ENCODE assay signal across 23 cellular contexts in genomic region chr3:24595801-24596200, GRCh38.
A peak's percentile ranks its signal among the peaks of the same experiment; 100 is the strongest.
DNase-seq lines count a peak whose midpoint lies in the region; ATAC-seq and TF ChIP-seq lines count a peak whose summit lies in the region.
"Had no signal": no experiment of that assay in that cellular context is flagged by ENCODE, and none has a peak within 500 bp of the region (broad histone marks: within the 10 kb centered on the region; RNA-seq: fewer than 3 reads in every experiment).

No MANE protein-coding gene starts in this region.

- no peak for ATAC-seq in HG02870 (IDR thresholded peaks at IDR 0.05; ENCODE audit: unreplicated experiment)
- ATAC-seq: left lobe of liver, SK-N-SH treated with all-trans-retinoic acid at 6 μM for 48 hours had no signal

- no peak overlapping the region for H4K8ac ChIP-seq in mesenchymal stem cell (ENCODE audit: low read length)

- no peak overlapping the region for H2BK120ac ChIP-seq in mesenchymal stem cell (ENCODE audit: low read depth, low read length)

- H3K36me3 ChIP-seq in mesenchymal stem cell (ENCODE audit: control insufficient read depth in 1 of 2, insufficient read depth in 2 of 2, low read depth in 1 of 2, low read length in 2 of 2) (no peaks in the 10 kb centered on the region), colonic mucosa (no peaks in the 10 kb centered on the region)
- H3K36me3 ChIP-seq: Peyer's patch, sigmoid colon, suprapubic skin had no signal

- H2BK5ac ChIP-seq in mesenchymal stem cell (ENCODE audit: low read depth, low read length, poor library complexity, severe bottlenecking): no peak overlapping the region

- no peaks in the 10 kb centered on the region for H3K79me1 ChIP-seq in mesenchymal stem cell (replicated peaks; ENCODE audit: low read length, poor library complexity, severe bottlenecking)

- no peak overlapping the region for H4K91ac ChIP-seq in mesenchymal stem cell (ENCODE audit: low read length)

- no peak overlapping the region for H3K9ac ChIP-seq in mesenchymal stem cell (ENCODE audit: low read length)
- H3K9ac ChIP-seq in colonic mucosa (ENCODE audit: low read depth in 2 of 2, low read length in 2 of 2): no peak overlapping the region

- no peak overlapping the region for H3K4me2 ChIP-seq in mesenchymal stem cell (ENCODE audit: low read length, poor library complexity, severe bottlenecking)

- H3K4me1 ChIP-seq in mesenchymal stem cell (ENCODE audit: control insufficient read depth, insufficient read depth, low read depth, low read length): no peaks in the 10 kb centered on the region
- no peaks in the 10 kb centered on the region for H3K4me1 ChIP-seq in colonic mucosa
- H3K4me1 ChIP-seq: Peyer's patch had no signal

- TF ChIP-seq CTCF in colonic mucosa (IDR thresholded peaks at IDR 0.05): no peak

- no peak overlapping the region for H2BK12ac ChIP-seq in mesenchymal stem cell (ENCODE audit: low read length in 2 of 2)

- WGBS in mesenchymal stem cell: 27% methylated on average over 1 of the region's 2 CpGs

- H3K4me3 ChIP-seq in mesenchymal stem cell (ENCODE audit: insufficient read depth in 1 of 2, low read depth in 1 of 2, low read length in 2 of 2) (no peak overlapping the region), colonic mucosa (no peak overlapping the region)
- H3K4me3 ChIP-seq: Peyer's patch, sigmoid colon, suprapubic skin had no signal

- H2AK5ac ChIP-seq in mesenchymal stem cell (ENCODE audit: low read length, severe bottlenecking): no peak overlapping the region

- H3K27ac ChIP-seq in epithelial cell of prostate: peak overlapping the region; percentile 61
- H3K27ac ChIP-seq in mesenchymal stem cell (ENCODE audit: low read length, poor library complexity, severe bottlenecking): no peak overlapping the region
- no peak overlapping the region for H3K27ac ChIP-seq in colonic mucosa
- H3K27ac ChIP-seq: Peyer's patch, sigmoid colon, suprapubic skin had no signal

- H3K27me3 ChIP-seq in mesenchymal stem cell (ENCODE audit: control insufficient read depth in 1 of 2, insufficient read depth in 1 of 2, low read length in 2 of 2) (no peaks in the 10 kb centered on the region), colonic mucosa (no peaks in the 10 kb centered on the region)
- H3K27me3 ChIP-seq: Peyer's patch, sigmoid colon, suprapubic skin had no signal

- no peak overlapping the region for H3K4ac ChIP-seq in mesenchymal stem cell (ENCODE audit: low read depth in 1 of 2, low read length in 2 of 2)

- DNase-seq in DMS53 (lab: John Stamatoyannopoulos, UW): peak; percentile 18
- DNase-seq in NCI-H226: peak; percentile 22
- DNase-seq in epithelial cell of prostate (ENCODE audit: low read depth, low spot score): peak; percentile 73
- DNase-seq in mesenchymal stem cell: peak; percentile 75
- DNase-seq in NCI-H1092 (lab: John Stamatoyannopoulos, UW): no peak
- no peak for DNase-seq in colonic mucosa
- DNase-seq in NCI-H526 (lab: John Stamatoyannopoulos, UW): no peak
- DNase-seq: activated CD8-positive, alpha-beta memory T cell treated with anti-CD3 and anti-CD28 coated beads, Interleukin-2, amount 50 U/mL, for 4 hours; activated naive CD4-positive, alpha-beta T cell treated with anti-CD3 and anti-CD28 coated beads, Interleukin-2, amount 10 ng/mL, durations not matched to agents 7 days and 5 days; AML-193; COR-L47; GOT3; Karpas-422; NCI-H1417 treated with DMSO at 0.1 percent for 48 hours; NCI-H2171; NCI-H82; Peyer's patch; sigmoid colon; stimulated activated CD4-positive, alpha-beta T cell treated with anti-CD3 and anti-CD28 coated beads, Interleukin-2, amount 100 ng/mL, for 48 hours had no signal

- H3K18ac ChIP-seq in mesenchymal stem cell (ENCODE audit: low read depth in 1 of 2, low read length in 2 of 2): no peak overlapping the region

- H3K9me3 ChIP-seq in mesenchymal stem cell (ENCODE audit: control insufficient read depth, low read length) (no peaks in the 10 kb centered on the region), colonic mucosa (no peaks in the 10 kb centered on the region)
- H3K9me3 ChIP-seq: Peyer's patch, sigmoid colon, suprapubic skin had no signal

- H2AFZ ChIP-seq in mesenchymal stem cell (ENCODE audit: low read depth, low read length): no peak overlapping the region

- H3K23ac ChIP-seq in mesenchymal stem cell (ENCODE audit: low read length in 2 of 2): no peak overlapping the region

- intact Hi-C loops in colonic mucosa (cut with DNase I): no loop called here

- H2BK15ac ChIP-seq in mesenchymal stem cell (ENCODE audit: low read depth, poor library complexity, severe bottlenecking): no peak overlapping the region

- no peak overlapping the region for H3K14ac ChIP-seq in mesenchymal stem cell (ENCODE audit: low read length in 2 of 2)

Comparison
In these comparisons a context has a peak if more than half of its experiments do, and no peak if none do; other contexts are left out.
1. DNase-seq: peak in DMS53 (single experiment), NCI-H226 (single experiment), epithelial cell of prostate (single experiment) and mesenchymal stem cell (single experiment); none in NCI-H1092 (single experiment), colonic mucosa (single experiment) and NCI-H526 (0 of 2).